Comparison of ENCODE assay signal across 8 cellular contexts in the genomic region with DNA sequence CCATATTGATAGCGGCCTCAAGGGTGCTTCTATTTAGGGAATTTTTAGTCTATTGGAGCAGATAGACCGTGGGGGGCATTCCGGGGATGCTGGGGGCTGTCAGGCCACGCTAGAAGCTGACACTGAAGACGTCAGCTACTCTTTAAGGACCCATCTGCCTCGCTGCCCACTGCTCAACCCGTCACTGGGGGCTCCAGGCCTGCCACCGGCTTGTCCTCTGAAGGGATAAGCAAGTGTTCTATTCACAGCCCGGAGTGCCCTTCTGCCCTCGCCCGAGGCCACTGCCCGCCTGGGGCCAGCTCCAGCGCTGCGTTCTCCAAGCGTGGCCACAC. TPM values are rescaled to one million over a fixed set of nuclear protein-coding genes. Genes with fewer than 3 reads are reported as not detected.
DNase-seq lines count a peak whose midpoint lies in the region; ATAC-seq, FAIRE-seq and TF ChIP-seq lines count a peak whose summit lies in the region.

No MANE protein-coding gene starts in this region.

- POLR2A ChIA-PET in H1 (lab: Charles Lee; ENCODE audit: partially characterized antibody): interaction anchor here (1.1 kb wide), 1 partner anchor 92 kb away, joined by 3 read pairs; a partner anchor contains a TSS

- no peaks in the 10 kb centered on the region for H3K9me3 ChIP-seq in ES-I3 (ENCODE audit: control insufficient read depth, insufficient read depth, low read length)
- no peaks in the 10 kb centered on the region for H3K9me3 ChIP-seq in MM.1S (replicated peaks; ENCODE audit: insufficient read depth, low read length)
- no peaks in the 10 kb centered on the region for H3K9me3 ChIP-seq in H1 (ENCODE audit: insufficient read depth in 2 of 2, low read depth in 1 of 2, low read length in 1 of 2)
- H3K9me3 ChIP-seq in osteoblast (ENCODE audit: low read depth, low read length): no peaks in the 10 kb centered on the region

- no peak overlapping the region for H4K91ac ChIP-seq in H1 (replicated peaks; ENCODE audit: insufficient read length, low read length)

- no peak overlapping the region for H4K5ac ChIP-seq in H1 (ENCODE audit: insufficient read length, low read depth, low read length)

- no peak overlapping the region for H2BK15ac ChIP-seq in H1 (ENCODE audit: low read length)

- H3K36me3 ChIP-seq in ES-I3 (ENCODE audit: insufficient read depth, low read length) (0 out of 2 replicates have a peak, but pooled peaks cover 4% of the 10 kb centered on the region), MM.1S (replicated peaks; ENCODE audit: insufficient read depth, low read length) (no peaks in the 10 kb centered on the region), H1 (ENCODE audit: control insufficient read depth in 2 of 4, insufficient read depth in 4 of 4, low read length in 3 of 4) (peaks cover 0 to 5% (median 0%) of the 10 kb centered on the region in 4 experiments; a peak in 1 of 8 replicates), osteoblast (ENCODE audit: insufficient read depth, low read length) (peaks cover 11% of the 10 kb centered on the region)

- H2AFZ ChIP-seq in MM.1S (ENCODE audit: low read length) (peak overlapping the region; percentile 75), H1 (ENCODE audit: low read length) (no peak overlapping the region), osteoblast (ENCODE audit: low read length) (peak overlapping the region; percentile 85)

- 16% methylated on average over 8 of the region's 15 CpGs; no CpG with 5 or more reads in 1 of the 2 experiments for WGBS in H1 (ENCODE audit: extremely low coverage in 1 of 2, insufficient coverage in 1 of 2, insufficient read length in 1 of 2, insufficient replicate concordance in 2 of 2, low coverage in 1 of 2, low lambda C conversion rate in 2 of 2, missing lambda C conversion rate in 1 of 2), 2 experiments

- no peak overlapping the region for H2BK5ac ChIP-seq in H1 (ENCODE audit: low read depth, low read length)

- H2BK120ac ChIP-seq in H1 (replicated peaks; ENCODE audit: low read depth, low read length): no peak overlapping the region

- no peaks in the 10 kb centered on the region for H3K9me2 ChIP-seq in MM.1S (replicated peaks; ENCODE audit: insufficient read depth, low read length)

- H3K9ac ChIP-seq in ES-I3 (ENCODE audit: low read depth, low read length) (peak overlapping the region; percentile 61), MM.1S (ENCODE audit: low read length) (peak overlapping the region; percentile 64), H1 (replicated peaks in 1 of 4; ENCODE audit: extremely low read depth in 1 of 4, low read depth in 3 of 4, low read length in 3 of 4) (no peak overlapping the region)

- no peak overlapping the region for H2AK5ac ChIP-seq in H1 (ENCODE audit: low read depth, low read length)

- no peak overlapping the region for H3K23ac ChIP-seq in H1 (ENCODE audit: insufficient read length)

- FAIRE-seq in H1 (lab: Jason Lieb, UNC): no peak

- H2BK12ac ChIP-seq in H1 (ENCODE audit: low read depth, low read length): no peak overlapping the region

- peak overlapping the region; percentile 18; the same call in 1 of the 2 replicates for H3K27ac ChIP-seq in MM.1S (ENCODE audit: low read length)
- H3K27ac ChIP-seq in H1 (ENCODE audit: low read depth, low read length): no peak overlapping the region
- peak overlapping the region; percentile 25 for H3K27ac ChIP-seq in osteoblast (ENCODE audit: low read depth, low read length)

- TF ChIP-seq EP300 in H1 (IDR thresholded peaks at IDR 0.05; ENCODE audit: borderline replicate concordance in 1 of 2, low read depth in 2 of 2, low read length in 2 of 2): no peak

- H3K27me3 ChIP-seq in MM.1S (replicated peaks; ENCODE audit: insufficient read depth, low read length) (no peaks in the 10 kb centered on the region), H1 (replicated peaks in 1 of 4; ENCODE audit: control insufficient read depth in 3 of 4, extremely low read depth in 1 of 4, insufficient read depth in 3 of 4, low read length in 3 of 4) (0 out of 7 replicates have a peak, but pooled peaks cover 0 to 2% (median 0%) of the 10 kb centered on the region in 4 experiments), osteoblast (ENCODE audit: insufficient read depth, low read length) (no peaks in the 10 kb centered on the region)

- H3K14ac ChIP-seq in H1 (ENCODE audit: insufficient read length): no peak overlapping the region

- H3K79me2 ChIP-seq in MM.1S (ENCODE audit: low read length) (peaks cover 14% of the 10 kb centered on the region), H1 (ENCODE audit: control insufficient read depth in 1 of 2, insufficient read depth in 2 of 2, low read length in 2 of 2) (no peaks in the 10 kb centered on the region; a peak in 1 of 4 replicates), osteoblast (ENCODE audit: insufficient read depth, low read length) (peaks cover 3% of the 10 kb centered on the region)

- CTCF ChIA-PET in H1 (lab: Charles Lee; ENCODE audit: partially characterized antibody): interaction anchor here (1.1 to 1.8 kb wide), 4 partner anchors 17 to 227 kb away, joined by 3 to 6 read pairs (median 4); a partner anchor contains a TSS

- no peak overlapping the region for H3K4ac ChIP-seq in H1 (replicated peaks; ENCODE audit: insufficient read length, low read depth, low read length)

- peak overlapping the region; percentile 83 for H3K4me2 ChIP-seq in MM.1S (ENCODE audit: low read depth, low read length)
- H3K4me2 ChIP-seq in H1 (ENCODE audit: insufficient read depth in 1 of 2, low read depth in 2 of 2, low read length in 2 of 2): peak overlapping the region; percentile 66 to 68
- peak overlapping the region; percentile 74 for H3K4me2 ChIP-seq in osteoblast (ENCODE audit: insufficient read depth, low read length)

- no peak for TF ChIP-seq RAD21 in H1 (IDR thresholded peaks at IDR 0.05 in 1 of 2, conservative IDR thresholded peaks at IDR 0.05 in 1 of 2; ENCODE audit: low read depth in 2 of 2, low read length in 2 of 2)

- H3K79me1 ChIP-seq in H1 (ENCODE audit: low read depth, low read length): no peaks in the 10 kb centered on the region

- H3K23me2 ChIP-seq in H1 (ENCODE audit: low read depth, low read length): peaks cover 8% of the 10 kb centered on the region; the same call in 1 of the 2 replicates

- H3K4me3 ChIP-seq in MM.1S (ENCODE audit: low read length): peak overlapping the region; percentile 62
- peak overlapping the region; percentile 49 to 62 (median 55) for H3K4me3 ChIP-seq in H1 (ENCODE audit: extremely low read depth in 1 of 4, insufficient read depth in 2 of 4, low read depth in 3 of 4, low read length in 4 of 4)
- peak overlapping the region; percentile 67 for H3K4me3 ChIP-seq in osteoblast (ENCODE audit: insufficient read depth, low read length)

- TF ChIP-seq CTCF in MM.1S (IDR thresholded peaks at IDR 0.05; ENCODE audit: low read length): no peak
- TF ChIP-seq CTCF in H1 (IDR thresholded peaks at IDR 0.05; ENCODE audit: control extremely low read depth in 1 of 3, insufficient read depth in 1 of 3, low read depth in 1 of 3, low read length in 3 of 3): no peak
- TF ChIP-seq CTCF in osteoblast (IDR thresholded peaks at IDR 0.05; ENCODE audit: extremely low read depth, low read depth, low read length): no peak

- H2BK20ac ChIP-seq in H1 (ENCODE audit: low read length): no peak overlapping the region

- H4K20me1 ChIP-seq in MM.1S (ENCODE audit: insufficient read depth, low read length): no peaks in the 10 kb centered on the region
- H4K20me1 ChIP-seq in H1 (replicated peaks in 1 of 2; ENCODE audit: control insufficient read depth in 1 of 2, insufficient read depth in 2 of 2, low read length in 2 of 2): no peaks in the 10 kb centered on the region
- H4K20me1 ChIP-seq in osteoblast (ENCODE audit: insufficient read depth, low read length): no peaks in the 10 kb centered on the region

- no peak for ATAC-seq in HG03045 (IDR thresholded peaks at IDR 0.05; ENCODE audit: unreplicated experiment)
- no peak for ATAC-seq in GM19328 (IDR thresholded peaks at IDR 0.05; ENCODE audit: unreplicated experiment)

- DNase-seq in MM.1S (no peak), H1 (ENCODE audit: low read depth in 1 of 2, low spot score in 2 of 2) (no peak), osteoblast (ENCODE audit: insufficient read length, low spot score, missing footprints) (no peak), NCI-H2107 (lab: John Stamatoyannopoulos, UW) (no peak)
- no peak for DNase-seq in central memory CD4-positive, alpha-beta T cell

- H4K8ac ChIP-seq in H1 (ENCODE audit: extremely low read depth, insufficient read depth, low read length): no peak overlapping the region

- no peak overlapping the region for H3K56ac ChIP-seq in H1 (replicated peaks; ENCODE audit: insufficient read length, low read depth, low read length)

- TF ChIP-seq POLR2A in H1 (IDR thresholded peaks at IDR 0.05; ENCODE audit: control extremely low read depth in 1 of 2, low read depth in 2 of 2, low read length in 2 of 2): no peak

- peaks cover 17% of the 10 kb centered on the region for H3F3A ChIP-seq in MM.1S (ENCODE audit: insufficient read depth, low read length)

- H3K4me1 ChIP-seq in ES-I3 (ENCODE audit: insufficient read depth, low read length): peaks cover 10% of the 10 kb centered on the region; the same call in 1 of the 2 replicates
- H3K4me1 ChIP-seq in MM.1S (ENCODE audit: low read length): peaks cover 7% of the 10 kb centered on the region; the same call in 1 of the 2 replicates
- peaks cover 0 to 3% (median 0%) of the 10 kb centered on the region in 4 experiments; a peak in 2 of 7 replicates for H3K4me1 ChIP-seq in H1 (replicated peaks in 1 of 4; ENCODE audit: control insufficient read depth in 3 of 4, insufficient read depth in 4 of 4, low read length in 3 of 4)
- peaks cover 14% of the 10 kb centered on the region for H3K4me1 ChIP-seq in osteoblast (ENCODE audit: insufficient read depth, low read length)

- H3K18ac ChIP-seq in H1 (ENCODE audit: extremely low read depth, low read length): no peak overlapping the region; the same call in 1 of the 2 replicates

TF ChIP-seq in H1, 55 proteins besides CTCF, POLR2A, EP300 and RAD21:
- TF ChIP-seq RNF2 (IDR thresholded peaks at IDR 0.05; ENCODE audit: borderline replicate concordance, low read depth, low read length, missing control alignments, poor library complexity, severe bottlenecking): no peak
- TF ChIP-seq KDM4A (IDR thresholded peaks at IDR 0.05; ENCODE audit: low read depth, low read length, severe bottlenecking): peak; percentile 50
- no peak for TF ChIP-seq CHD1 (IDR thresholded peaks at IDR 0.05; ENCODE audit: low read depth, low read length)

RNA-seq across cellular contexts. Expression of a gene that starts 0.7 kb away (rescaled TPM):
- 11.3 and 12.3 TPM in 2 replicates for total RNA-seq in H1 (2021; fragmentation: NEBNext Ultra II Directional; extraction: Animal tissue kit (Norgen Biotek cat#: 25700))
- 10.5 and 10.6 TPM in 2 replicates for polyA plus RNA-seq in H1 (2011; rRNA removed)
- 13.8 TPM for polyA plus RNA-seq in H1 (2011; cell fraction: cytosol; rRNA removed)
- 19.4 TPM for polyA plus RNA-seq in H1 (2011; cell fraction: nucleus; rRNA removed)
- polyA plus RNA-seq in H1 (2012, experiment 1 of 2): 7.0 to 16.0 TPM (median 8.6 TPM) in 4 replicates
- polyA plus RNA-seq in H1 (2012, experiment 2 of 2): 4.0 TPM
- 10.8 TPM for polyA plus RNA-seq in H1 (2013, experiment 1 of 2)
- 10.2 TPM for polyA plus RNA-seq in H1 (2013, experiment 2 of 2)
- polyA minus RNA-seq in H1 (2011; rRNA and poly(A)+ RNA removed): 8.3 and 10.0 TPM in 2 replicates
- 5.7 TPM for polyA minus RNA-seq in H1 (2011; cell fraction: cytosol; rRNA and poly(A)+ RNA removed)
- 16.7 TPM for polyA minus RNA-seq in H1 (2011; cell fraction: nucleus; rRNA and poly(A)+ RNA removed)
- total RNA-seq in osteoblast: 24.5 and 26.4 TPM in 2 replicates

Comparison
In these comparisons a context has a peak if more than half of its experiments do, and no peak if none do; other contexts are left out.
1. H3K9ac ChIP-seq: peak in ES-I3 (single experiment) and MM.1S (single experiment); none in H1 (0 of 4).
2. Peak in every context shown above with its lines, with median percentiles within 50 percentile points of each other: H3K4me2 ChIP-seq and H3K4me3 ChIP-seq.